In the genomic region with DNA sequence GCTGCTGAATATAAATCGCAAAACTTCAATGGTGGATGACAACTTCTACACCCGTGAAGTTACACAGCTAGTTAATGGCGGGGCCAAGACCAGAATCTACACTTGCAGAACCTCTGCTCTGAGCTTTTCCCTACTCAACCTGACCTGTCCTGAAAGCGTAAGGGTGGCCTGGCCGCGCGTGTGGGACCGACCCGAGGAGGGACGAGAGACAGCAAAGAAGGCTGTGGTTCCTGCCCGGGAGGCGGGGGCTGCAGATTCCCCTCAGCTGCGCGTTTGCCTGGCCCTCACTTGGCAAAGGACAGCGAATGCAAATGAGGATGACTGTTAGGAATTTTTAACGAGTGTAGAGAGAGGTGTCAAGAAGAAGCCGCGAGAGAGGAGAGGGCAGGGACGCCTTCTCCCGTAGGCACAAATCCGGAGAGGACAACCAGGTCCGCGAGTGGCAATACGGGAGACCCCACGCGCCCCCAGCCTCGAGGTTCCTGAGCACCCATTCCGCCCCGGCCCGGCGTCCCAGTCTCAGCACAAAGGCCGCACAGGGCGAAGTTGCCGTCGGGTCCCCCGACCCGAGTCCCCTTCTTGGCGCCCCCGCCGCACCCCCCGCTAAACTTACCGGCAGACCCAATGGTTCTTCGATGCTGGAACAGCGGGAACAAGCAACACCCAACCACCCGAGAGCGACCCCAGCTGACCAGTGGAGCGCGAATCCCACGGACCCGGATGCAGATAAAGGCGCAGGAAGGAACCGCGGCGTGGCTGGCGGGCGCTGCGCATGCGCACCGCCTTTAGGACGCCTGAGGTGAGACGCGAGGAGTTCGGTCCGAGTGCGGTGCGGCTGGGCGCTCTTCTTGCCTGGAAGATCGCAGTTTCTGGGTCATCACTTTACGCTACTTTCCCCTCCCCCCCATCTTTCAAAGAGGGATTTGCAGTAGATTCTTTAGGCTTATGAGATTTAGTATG, we compare ENCODE assay signal across 1 cellular context.
TF ChIP-seq lines count a peak whose summit lies in the region.

Gene GNPDA2, minus strand, starts transcription at position 696 of the 960 bp plus-strand sequence. CDS start 4,349 bp downstream, outside the sequence.

TF ChIP-seq in HCT116, 20 proteins besides CTCF, POLR2A, EP300 and RAD21 (continued from another document):
- TF ChIP-seq, protein P1, sequence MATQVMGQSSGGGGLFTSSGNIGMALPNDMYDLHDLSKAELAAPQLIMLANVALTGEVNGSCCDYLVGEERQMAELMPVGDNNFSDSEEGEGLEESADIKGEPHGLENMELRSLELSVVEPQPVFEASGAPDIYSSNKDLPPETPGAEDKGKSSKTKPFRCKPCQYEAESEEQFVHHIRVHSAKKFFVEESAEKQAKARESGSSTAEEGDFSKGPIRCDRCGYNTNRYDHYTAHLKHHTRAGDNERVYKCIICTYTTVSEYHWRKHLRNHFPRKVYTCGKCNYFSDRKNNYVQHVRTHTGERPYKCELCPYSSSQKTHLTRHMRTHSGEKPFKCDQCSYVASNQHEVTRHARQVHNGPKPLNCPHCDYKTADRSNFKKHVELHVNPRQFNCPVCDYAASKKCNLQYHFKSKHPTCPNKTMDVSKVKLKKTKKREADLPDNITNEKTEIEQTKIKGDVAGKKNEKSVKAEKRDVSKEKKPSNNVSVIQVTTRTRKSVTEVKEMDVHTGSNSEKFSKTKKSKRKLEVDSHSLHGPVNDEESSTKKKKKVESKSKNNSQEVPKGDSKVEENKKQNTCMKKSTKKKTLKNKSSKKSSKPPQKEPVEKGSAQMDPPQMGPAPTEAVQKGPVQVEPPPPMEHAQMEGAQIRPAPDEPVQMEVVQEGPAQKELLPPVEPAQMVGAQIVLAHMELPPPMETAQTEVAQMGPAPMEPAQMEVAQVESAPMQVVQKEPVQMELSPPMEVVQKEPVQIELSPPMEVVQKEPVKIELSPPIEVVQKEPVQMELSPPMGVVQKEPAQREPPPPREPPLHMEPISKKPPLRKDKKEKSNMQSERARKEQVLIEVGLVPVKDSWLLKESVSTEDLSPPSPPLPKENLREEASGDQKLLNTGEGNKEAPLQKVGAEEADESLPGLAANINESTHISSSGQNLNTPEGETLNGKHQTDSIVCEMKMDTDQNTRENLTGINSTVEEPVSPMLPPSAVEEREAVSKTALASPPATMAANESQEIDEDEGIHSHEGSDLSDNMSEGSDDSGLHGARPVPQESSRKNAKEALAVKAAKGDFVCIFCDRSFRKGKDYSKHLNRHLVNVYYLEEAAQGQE (IDR thresholded peaks at IDR 0.05; ENCODE audit: low read depth), result no peak
- TF ChIP-seq CBX3 (IDR thresholded peaks at IDR 0.05; ENCODE audit: low read depth) (no peak), ZNF274 (IDR thresholded peaks at IDR 0.05; ENCODE audit: low read depth, low read length) (no peak)
